ENCODE assay signal across 8 cellular contexts in genomic region chr4:165112258-165113156, GRCh38. TPM values are rescaled to one million over a fixed set of nuclear protein-coding genes. Genes with fewer than 3 reads are reported as not detected.
DNase-seq lines count a peak whose midpoint lies in the region; ATAC-seq lines count a peak whose summit lies in the region.

TMEM192 (minus strand) TSS chr4:165112860; CDS start chr4:165112773, 87 bp downstream.

- no peaks in the 10 kb centered on the region for H3K36me3 ChIP-seq in GM23248 (ENCODE audit: low read depth)

- in situ Hi-C loops in GM23248 (cut with MboI) = no loop called here

- H3K4me1 ChIP-seq in GM23248 (ENCODE audit: insufficient read depth) = peaks cover 5% of the 10 kb centered on the region; the same call in 1 of the 2 replicates

- H3K27me3 Mint-ChIP-seq in natural killer cell treated with Interleukin-12 subunit alpha and Interleukin-12 subunit beta and Interleukin-15 and Interleukin-18, amount 100 ng/mL, for 72 hours = peaks cover 6 to 9% of the 10 kb centered on the region in 2 donors

- H3K9ac ChIP-seq in GM23248 = peak within 1 kb of the TSS; percentile 84

- DNase-seq in EH (ENCODE audit: low read depth) (peak; percentile 90), GM23248 (peak; percentile 95), Kasumi-1 (lab: John Stamatoyannopoulos, UW) (peak; percentile 92 to 93), RPMI7951 (ENCODE audit: low read depth) (peak; percentile 80), fibroblast of peridontal ligament (ENCODE audit: extremely low read depth) (peak; percentile 80)
- peak; percentile 84 for DNase-seq in activated T-helper 9 cell treated with anti-CD3 and anti-CD28 coated beads, Interleukin-2, amount 50 U/mL, for 16 hours (ENCODE audit: low read depth)
- DNase-seq in natural killer cell treated with Interleukin-12 subunit alpha and Interleukin-12 subunit beta and Interleukin-15 and Interleukin-18, amount 100 ng/mL, for 72 hours (ENCODE audit: low spot score) = peak; percentile 93
- DNase-seq in stimulated activated naive CD8-positive, alpha-beta T cell treated with anti-CD3 and anti-CD28 coated beads, Interleukin-15, Interleukin-2, amounts not matched to agents 100 U/mL and 50 U/mL, for 24 hours = peak; percentile 95

- peaks cover 5% of the 10 kb centered on the region; the same call in 1 of the 2 replicates for H3F3A ChIP-seq in GM23248 (ENCODE audit: insufficient read depth)

- peak within 1 kb of the TSS; percentile 80 for H3K27ac ChIP-seq in GM23248

- H3K4me1 Mint-ChIP-seq in natural killer cell treated with Interleukin-12 subunit alpha and Interleukin-12 subunit beta and Interleukin-15 and Interleukin-18, amount 100 ng/mL, for 72 hours (ENCODE audit: low read depth in 2 of 2) = peaks cover 19 to 21% of the 10 kb centered on the region in 2 donors

- H2AFZ ChIP-seq in GM23248 = peak within 1 kb of the TSS; percentile 91

- peak within 1 kb of the TSS; percentile 93 for H3K4me3 ChIP-seq in GM23248

- H3K27ac Mint-ChIP-seq in natural killer cell treated with Interleukin-12 subunit alpha and Interleukin-12 subunit beta and Interleukin-15 and Interleukin-18, amount 100 ng/mL, for 72 hours = peak within 1 kb of the TSS; percentile 70 to 90

- H4K20me1 ChIP-seq in GM23248 (ENCODE audit: insufficient read depth) = no peaks in the 10 kb centered on the region

- no peaks in the 10 kb centered on the region for H3K27me3 ChIP-seq in GM23248 (replicated peaks; ENCODE audit: insufficient read depth)

- ATAC-seq in natural killer cell treated with Interleukin-12 subunit alpha and Interleukin-12 subunit beta and Interleukin-15 and Interleukin-18, amount 100 ng/mL, for 72 hours = peak; percentile 99
- peak; percentile 99 for ATAC-seq in stimulated activated naive CD8-positive, alpha-beta T cell treated with anti-CD3 and anti-CD28 coated beads, Interleukin-15, Interleukin-2, amounts not matched to agents 100 U/mL and 50 U/mL, for 24 hours

- 1 to 2% methylated on average over 38 to 61 of the region's 73 CpGs for WGBS in GM23248 (ENCODE audit: low coverage in 1 of 2, low lambda C conversion rate in 2 of 2, missing lambda C conversion rate in 2 of 2), 2 experiments

- no peaks in the 10 kb centered on the region for H3K9me3 ChIP-seq in GM23248 (ENCODE audit: low read depth)

- H3K4me2 ChIP-seq in GM23248 (ENCODE audit: unreplicated experiment) = peak within 1 kb of the TSS; percentile 94

- H3K4me3 Mint-ChIP-seq in natural killer cell treated with Interleukin-12 subunit alpha and Interleukin-12 subunit beta and Interleukin-15 and Interleukin-18, amount 100 ng/mL, for 72 hours = peak within 1 kb of the TSS; percentile 98

- H3K36me3 Mint-ChIP-seq in natural killer cell treated with Interleukin-12 subunit alpha and Interleukin-12 subunit beta and Interleukin-15 and Interleukin-18, amount 100 ng/mL, for 72 hours = no peaks in the 10 kb centered on the region

- H3K79me2 ChIP-seq in GM23248 (ENCODE audit: insufficient read depth) = no peaks in the 10 kb centered on the region

- H3K9me2 ChIP-seq in GM23248 (ENCODE audit: insufficient read depth) = no peaks in the 10 kb centered on the region

- H3K9me3 Mint-ChIP-seq in natural killer cell treated with Interleukin-12 subunit alpha and Interleukin-12 subunit beta and Interleukin-15 and Interleukin-18, amount 100 ng/mL, for 72 hours = no peaks in the 10 kb centered on the region

RNA-seq across cellular contexts. Expression of gene TMEM192, which starts in this region (rescaled TPM):
- 6.4 and 13.7 TPM in 2 replicates for total RNA-seq in GM23248 (2014; rRNA removed; shearing (Covaris generic))
- polyA plus RNA-seq in GM23248 (2016; fragmentation: Nextera tagmentation; extraction: Ambion mirVana) = 7.6 and 7.8 TPM in 2 replicates
- total RNA-seq in RPMI7951 (2014; rRNA removed; shearing (Covaris generic)) = 3.0 and 4.1 TPM in 2 replicates
- 10 to 100 TPM; 12.2 to 15.5 TPM for total RNA-seq in natural killer cell treated with Interleukin-12 subunit alpha and Interleukin-12 subunit beta and Interleukin-15 and Interleukin-18, amount 100 ng/mL, for 72 hours

Comparison
In these comparisons a context has a peak if more than half of its experiments do, and no peak if none do; other contexts are left out.
1. Peak in every context shown above with its lines: DNase-seq, ATAC-seq, H3K4me3 ChIP-seq and H3K27ac ChIP-seq.